Comparison of ENCODE assay signal across 2 cellular contexts in genomic region chr7:25026156-25026555, GRCh38.
A peak's percentile ranks its signal among the peaks of the same experiment; 100 is the strongest.
TF ChIP-seq lines count a peak whose summit lies in the region.

No MANE protein-coding gene starts in this region.

TF ChIP-seq in GM23338, 12 proteins besides CTCF, POLR2A, EP300 and RAD21 (continued from another document):
- TF ChIP-seq ZNF114 (CRISPR knock-in tag; IDR thresholded peaks at IDR 0.05) = peak; percentile 86; the same call in 1 of the 2 replicates
- TF ChIP-seq ZNF462 (CRISPR knock-in tag; IDR thresholded peaks at IDR 0.05) = peak; percentile 98
- TF ChIP-seq CREB1 (CRISPR knock-in tag; IDR thresholded peaks at IDR 0.05; ENCODE audit: low read depth) = no peak
- TF ChIP-seq EZH2phosphoT487 (IDR thresholded peaks at IDR 0.05; ENCODE audit: unreplicated experiment) = no peak

TF ChIP-seq in endothelial cell of umbilical vein, 7 proteins besides CTCF, POLR2A, EP300 and RAD21 (continued from another document):
- TF ChIP-seq MYC (IDR thresholded peaks at IDR 0.05; ENCODE audit: low read depth, low read length) = no peak
- TF ChIP-seq GATA2 (IDR thresholded peaks at IDR 0.05; ENCODE audit: insufficient read depth, insufficient read length, low read depth, low read length) = no peak
- TF ChIP-seq POLR2AphosphoS5 (IDR thresholded peaks at IDR 0.05; ENCODE audit: insufficient read depth, low read depth, low read length) = no peak
- no peak for TF ChIP-seq FOS (IDR thresholded peaks at IDR 0.05; ENCODE audit: borderline replicate concordance, insufficient read depth, low read length)
- TF ChIP-seq, protein P1, sequence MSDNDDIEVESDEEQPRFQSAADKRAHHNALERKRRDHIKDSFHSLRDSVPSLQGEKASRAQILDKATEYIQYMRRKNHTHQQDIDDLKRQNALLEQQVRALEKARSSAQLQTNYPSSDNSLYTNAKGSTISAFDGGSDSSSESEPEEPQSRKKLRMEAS (IDR thresholded peaks at IDR 0.05; ENCODE audit: insufficient read depth, insufficient read length) = no peak
TF ChIP-seq in endothelial cell of umbilical vein: peak in this region for 0.
